Comparison of ENCODE assay signal across 8 cellular contexts in the genomic region with DNA sequence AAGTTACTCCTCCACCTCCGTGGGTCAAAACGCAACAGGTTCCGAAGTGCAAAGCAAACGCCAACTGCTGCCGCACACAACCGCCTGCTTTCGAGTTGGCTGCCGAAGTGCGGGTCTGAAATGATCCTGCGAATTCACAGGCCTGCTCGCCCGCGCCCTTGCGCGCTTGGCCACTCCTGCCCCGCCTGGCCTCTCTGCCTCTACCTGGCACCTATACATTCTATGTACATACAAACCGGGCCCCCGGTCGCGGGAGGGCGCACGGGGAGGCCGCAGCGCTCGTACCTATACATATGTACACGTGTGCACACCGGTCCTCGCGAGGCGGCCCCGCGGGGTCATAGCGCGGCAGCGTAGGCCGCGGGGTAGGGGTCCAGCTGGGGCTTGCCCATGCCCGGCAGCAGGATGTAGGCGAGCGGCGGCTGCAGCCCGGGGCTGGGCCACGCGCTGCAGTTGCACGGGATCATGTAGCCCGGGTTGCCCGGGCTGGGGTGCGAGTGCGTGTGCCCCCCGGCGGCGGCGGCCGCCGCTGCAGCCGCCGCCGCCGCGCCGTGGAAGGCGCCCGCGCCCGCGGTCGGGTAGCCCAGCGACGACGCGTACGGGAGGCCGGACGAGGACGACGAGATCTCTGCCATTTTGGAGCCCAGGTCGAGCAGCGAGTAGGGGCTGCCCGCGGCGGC. TPM values are rescaled to one million over a fixed set of nuclear protein-coding genes. Genes with fewer than 3 reads are reported as not detected.
A peak's percentile ranks its signal among the peaks of the same experiment; 100 is the strongest.
DNase-seq lines count a peak whose midpoint lies in the region; ATAC-seq lines count a peak whose summit lies in the region.

No MANE protein-coding gene starts in this region.

- peak; percentile 20 to 26 for ATAC-seq in activated CD4-positive, CD25-positive, alpha-beta regulatory T cell treated with anti-CD3 and anti-CD28 coated beads, Interleukin-2, amount 50 U/mL, for 24 hours
- ATAC-seq in GM21825 (IDR thresholded peaks at IDR 0.05; ENCODE audit: unreplicated experiment) = peak; percentile 71
- no peak for ATAC-seq in left ventricle myocardium superior

- no peak for DNase-seq in activated CD4-positive, CD25-positive, alpha-beta regulatory T cell (lab: John Stamatoyannopoulos, UW)
- peak; percentile 26 for DNase-seq in NCI-H2171 (lab: John Stamatoyannopoulos, UW)
- DNase-seq in ecto neural progenitor cell (ENCODE audit: low spot score) = peak; percentile 75
- DNase-seq in pons (ENCODE audit: low spot score) = peak; percentile 22
- no peak for DNase-seq in NOMO-1 treated with DMSO at 0.1 percent for 48 hours (lab: John Stamatoyannopoulos, UW; ENCODE audit: unreplicated experiment)
- DNase-seq in left ventricle myocardium superior = no peak

- intact Hi-C loops in left ventricle myocardium superior (cut with micrococcal nuclease) = no loop called here

RNA-seq across cellular contexts. Expression of a gene that starts 1.3 kb away (rescaled TPM):
- total RNA-seq in left ventricle myocardium superior = not detected

Comparison
In these comparisons a context has a peak if more than half of its experiments do, and no peak if none do; other contexts are left out.
1. DNase-seq: peak in NCI-H2171 (single experiment), ecto neural progenitor cell (single experiment) and pons (single experiment); none in activated CD4-positive, CD25-positive, alpha-beta regulatory T cell (0 of 4), NOMO-1 treated with DMSO at 0.1 percent for 48 hours (single experiment) and left ventricle myocardium superior (single experiment).